14 cellular contexts compared by ENCODE assay signal in the genomic region with DNA sequence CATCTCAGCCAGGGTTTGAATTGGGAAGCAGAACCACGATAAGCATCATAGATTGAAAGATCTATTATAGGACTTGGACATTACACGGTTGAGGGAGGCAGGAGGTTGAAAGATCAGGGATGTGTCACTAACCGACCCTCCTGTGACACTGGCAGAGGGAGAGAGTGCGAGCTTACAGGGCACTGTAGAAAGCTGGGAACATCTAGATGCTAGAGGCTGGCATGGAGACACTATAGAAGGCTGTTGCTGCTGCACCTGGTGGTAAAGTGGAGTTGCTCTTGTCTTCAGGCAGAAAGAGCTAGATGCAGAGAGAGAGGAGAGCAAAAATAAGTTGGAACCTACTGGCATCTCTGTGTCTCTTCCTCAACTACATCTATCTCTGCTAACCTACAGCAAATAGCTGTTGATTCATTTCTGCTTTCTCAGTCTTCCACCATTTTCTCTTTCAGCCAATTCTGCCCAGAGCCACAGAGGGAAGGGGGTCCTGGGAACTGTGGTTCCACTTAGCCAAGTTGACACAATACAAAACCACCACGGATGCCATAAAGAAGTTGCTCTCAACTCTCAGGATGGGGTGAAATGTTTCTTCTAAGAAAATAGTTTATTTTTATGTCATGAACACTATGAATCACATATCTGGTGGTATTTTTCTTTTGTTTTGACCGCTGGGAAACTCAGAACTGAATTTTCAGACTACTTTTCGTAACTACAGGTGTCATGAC.
DNase-seq lines count a peak whose midpoint lies in the region; ATAC-seq and TF ChIP-seq lines count a peak whose summit lies in the region.
"Had no signal": no experiment of that assay in that cellular context is flagged by ENCODE, and none has a peak within 500 bp of the region (broad histone marks: within the 10 kb centered on the region; RNA-seq: fewer than 3 reads in every experiment).

No MANE protein-coding gene starts in this region.

- no peak for TF ChIP-seq POLR2A in breast epithelium (IDR thresholded peaks at IDR 0.05)

- peak; percentile 45 for DNase-seq in GM13976 (ENCODE audit: low spot score)
- DNase-seq in T-helper 2 cell treated with Interferon-gamma antibody and Interleukin-4, amounts not matched to agents 5 μg/mL and 100 μg/mL, for 36 hours (ENCODE audit: low spot score), result peak; percentile 47
- no peak for DNase-seq in COLO829 (ENCODE audit: low spot score)
- DNase-seq in HuH-7 (ENCODE audit: low spot score), result no peak
- no peak for DNase-seq in breast epithelium (ENCODE audit: low spot score in 2 of 2)
- no peak for DNase-seq in GM19240 (ENCODE audit: insufficient read length, low spot score)
- DNase-seq: activated CD4-positive, CD25-positive, alpha-beta regulatory T cell; dermis blood vessel endothelial cell; immature natural killer cell; NCI-H526 treated with DMSO at 0.1 percent for 48 hours had no signal

- peak overlapping the region in 3 of 11 experiments; percentile 13 to 42 (median 24); a peak in 4 of 22 replicates for H3K27ac ChIP-seq in BLaER1 treated with 17β-estradiol and CSF1 and Interleukin-3, amounts not matched to agents 10 nM and 100 nM
- H3K27ac ChIP-seq in breast epithelium, result no peak overlapping the region

- no peak overlapping the region for H3K9ac ChIP-seq in BLaER1 treated with 17β-estradiol and CSF1 and Interleukin-3, amounts not matched to agents 10 nM and 100 nM

- peak; percentile 81 for ATAC-seq in HG02610 (IDR thresholded peaks at IDR 0.05; ENCODE audit: unreplicated experiment)

- H3K27me3 ChIP-seq in BLaER1 treated with 17β-estradiol and CSF1 and Interleukin-3, amounts not matched to agents 10 nM and 100 nM, result no peaks in the 10 kb centered on the region
- no peaks in the 10 kb centered on the region for H3K27me3 ChIP-seq in breast epithelium

- intact Hi-C loops in breast epithelium (cut with DNase I; ENCODE audit: low total_unique reads), result no loop called here

- no peak overlapping the region for H3K4me3 Mint-ChIP-seq in T-helper 2 cell treated with Interferon-gamma antibody and Interleukin-4, amounts not matched to agents 5 μg/mL and 100 μg/mL, for 36 hours
- H3K4me3 Mint-ChIP-seq: CD14-positive monocyte, immature natural killer cell had no signal

- H3K9me3 ChIP-seq in BLaER1 treated with 17β-estradiol and CSF1 and Interleukin-3, amounts not matched to agents 10 nM and 100 nM (replicated peaks in 1 of 11), result no peaks in the 10 kb centered on the region
- H3K9me3 ChIP-seq in breast epithelium, result no peaks in the 10 kb centered on the region

- H3K4me1 ChIP-seq in BLaER1 treated with 17β-estradiol and CSF1 and Interleukin-3, amounts not matched to agents 10 nM and 100 nM, result peaks cover 0 to 20% (median 11%) of the 10 kb centered on the region in 10 experiments; a peak in 13 of 20 replicates
- no peaks in the 10 kb centered on the region for H3K4me1 ChIP-seq in breast epithelium

- peak overlapping the region in 6 of 11 experiments; percentile 3 to 54 (median 34); a peak in 6 of 22 replicates for H3K4me2 ChIP-seq in BLaER1 treated with 17β-estradiol and CSF1 and Interleukin-3, amounts not matched to agents 10 nM and 100 nM

- no peak overlapping the region for H3K27ac Mint-ChIP-seq in T-helper 2 cell treated with Interferon-gamma antibody and Interleukin-4, amounts not matched to agents 5 μg/mL and 100 μg/mL, for 36 hours
- H3K27ac Mint-ChIP-seq: CD14-positive monocyte, progenitor cell of endocrine pancreas had no signal

- H3K9me3 Mint-ChIP-seq in T-helper 2 cell treated with Interferon-gamma antibody and Interleukin-4, amounts not matched to agents 5 μg/mL and 100 μg/mL, for 36 hours, result no peaks in the 10 kb centered on the region
- H3K9me3 Mint-ChIP-seq: CD14-positive monocyte, immature natural killer cell had no signal

- peaks cover 15% of the 10 kb centered on the region for H3K4me1 Mint-ChIP-seq in T-helper 2 cell treated with Interferon-gamma antibody and Interleukin-4, amounts not matched to agents 5 μg/mL and 100 μg/mL, for 36 hours (ENCODE audit: low read depth)
- H3K4me1 Mint-ChIP-seq: immature natural killer cell had no signal

- H3K36me3 ChIP-seq in BLaER1 treated with 17β-estradiol and CSF1 and Interleukin-3, amounts not matched to agents 10 nM and 100 nM, result no peaks in the 10 kb centered on the region
- H3K36me3 ChIP-seq in breast epithelium, result no peaks in the 10 kb centered on the region

- TF ChIP-seq CTCF in GM13976 (IDR thresholded peaks at IDR 0.05; ENCODE audit: borderline replicate concordance, control extremely low read depth, extremely low read depth, insufficient read depth, missing control alignments) (no peak), breast epithelium (IDR thresholded peaks at IDR 0.05) (no peak)

- no peaks in the 10 kb centered on the region for H3K36me3 Mint-ChIP-seq in T-helper 2 cell treated with Interferon-gamma antibody and Interleukin-4, amounts not matched to agents 5 μg/mL and 100 μg/mL, for 36 hours (ENCODE audit: low read depth)
- H3K36me3 Mint-ChIP-seq: CD14-positive monocyte, immature natural killer cell had no signal

- peaks cover 31% of the 10 kb centered on the region for H3K27me3 Mint-ChIP-seq in T-helper 2 cell treated with Interferon-gamma antibody and Interleukin-4, amounts not matched to agents 5 μg/mL and 100 μg/mL, for 36 hours (ENCODE audit: low read depth)

- no peak overlapping the region for H3K4me3 ChIP-seq in BLaER1 treated with 17β-estradiol and CSF1 and Interleukin-3, amounts not matched to agents 10 nM and 100 nM
- no peak overlapping the region for H3K4me3 ChIP-seq in breast epithelium

- no peaks in the 10 kb centered on the region for H4K20me1 ChIP-seq in BLaER1 treated with 17β-estradiol and CSF1 and Interleukin-3, amounts not matched to agents 10 nM and 100 nM

- in situ Hi-C loops in GM13976 (cut with MboI; ENCODE audit: low sequenced_read_pairs, unreplicated experiment), result no loop called here

Comparison
In these comparisons a context has a peak if more than half of its experiments do, and no peak if none do; other contexts are left out.
1. DNase-seq: peak in GM13976 (single experiment) and T-helper 2 cell treated with Interferon-gamma antibody and Interleukin-4, amounts not matched to agents 5 μg/mL and 100 μg/mL, for 36 hours (single experiment); none in COLO829 (single experiment), HuH-7 (single experiment), breast epithelium (0 of 2) and GM19240 (single experiment).